Comparison of ENCODE assay signal across 8 cellular contexts in genomic region chr11:68211546-68211945, GRCh38. TPM values are rescaled to one million over a fixed set of nuclear protein-coding genes. Genes with fewer than 3 reads are reported as not detected.
DNase-seq lines count a peak whose midpoint lies in the region; ATAC-seq lines count a peak whose summit lies in the region.

No MANE protein-coding gene starts in this region.

- H3K9me3 Mint-ChIP-seq in activated CD8-positive, alpha-beta T cell treated with anti-CD3 and anti-CD28 coated beads, Interleukin-2, amount 10 ng/mL, durations not matched to agents 7 days and 5 days (ENCODE audit: insufficient read depth), result no peaks in the 10 kb centered on the region
- H3K9me3 Mint-ChIP-seq in immature natural killer cell, result no peaks in the 10 kb centered on the region

- POLR2A ChIA-PET in activated CD8-positive, alpha-beta T cell treated with anti-CD3 and anti-CD28 coated beads, Interleukin-2, amount 10 ng/mL, durations not matched to agents 7 days and 5 days (lab: Charles Lee), result interaction anchor here (1.0 kb wide), 1 partner anchor 170 kb away, joined by 3 read pairs; no protein-coding TSS in a partner anchor

- CTCF ChIA-PET in activated CD8-positive, alpha-beta T cell treated with anti-CD3 and anti-CD28 coated beads, Interleukin-2, amount 10 ng/mL, durations not matched to agents 7 days and 5 days (lab: Charles Lee), result interaction anchor here (1.8 kb wide), 1 partner anchor 202 kb away, joined by 6 read pairs; the partner anchor contains the start of gene ALDH3B1

- H3K27me3 Mint-ChIP-seq in activated CD8-positive, alpha-beta T cell treated with anti-CD3 and anti-CD28 coated beads, Interleukin-2, amount 10 ng/mL, durations not matched to agents 7 days and 5 days (ENCODE audit: low read depth), result peaks cover 18% of the 10 kb centered on the region
- peaks cover 26 to 49% (median 32%) of the 10 kb centered on the region in 3 donors for H3K27me3 Mint-ChIP-seq in immature natural killer cell (ENCODE audit: low read depth in 3 of 3)

- no peak for ATAC-seq in activated CD8-positive, alpha-beta T cell treated with anti-CD3 and anti-CD28 coated beads, Interleukin-2, amount 10 ng/mL, durations not matched to agents 7 days and 5 days
- no peak for ATAC-seq in stimulated activated naive CD8-positive, alpha-beta T cell treated with anti-CD3 and anti-CD28 coated beads, Interleukin-15, Interleukin-2, amounts not matched to agents 100 U/mL and 50 U/mL, for 24 hours

- H3K27ac Mint-ChIP-seq in activated CD8-positive, alpha-beta T cell treated with anti-CD3 and anti-CD28 coated beads, Interleukin-2, amount 10 ng/mL, durations not matched to agents 7 days and 5 days, result no peak overlapping the region
- peak overlapping the region; percentile 79 to 97 (median 86) for H3K27ac Mint-ChIP-seq in immature natural killer cell

- peak overlapping the region; percentile 85 for H3K4me3 Mint-ChIP-seq in activated CD8-positive, alpha-beta T cell treated with anti-CD3 and anti-CD28 coated beads, Interleukin-2, amount 10 ng/mL, durations not matched to agents 7 days and 5 days
- H3K4me3 Mint-ChIP-seq in immature natural killer cell, result peak overlapping the region; percentile 80 to 95 (median 94)

- DNase-seq in NCI-H82 (lab: John Stamatoyannopoulos, UW) (peak; percentile 9), NCI-H82 treated with DMSO at 0.1 percent for 48 hours (lab: John Stamatoyannopoulos, UW; ENCODE audit: unreplicated experiment) (no peak), immature natural killer cell (no peak), Ammon's horn (ENCODE audit: low spot score) (no peak), retina (no peak), HK-2 (ENCODE audit: unreplicated experiment) (no peak)
- no peak for DNase-seq in activated CD8-positive, alpha-beta T cell treated with anti-CD3 and anti-CD28 coated beads, Interleukin-2, amount 10 ng/mL, durations not matched to agents 7 days and 5 days
- peak; percentile 15 for DNase-seq in stimulated activated naive CD8-positive, alpha-beta T cell treated with anti-CD3 and anti-CD28 coated beads, Interleukin-15, Interleukin-2, amounts not matched to agents 100 U/mL and 50 U/mL, for 24 hours

- peaks cover 41% of the 10 kb centered on the region for H3K4me1 Mint-ChIP-seq in activated CD8-positive, alpha-beta T cell treated with anti-CD3 and anti-CD28 coated beads, Interleukin-2, amount 10 ng/mL, durations not matched to agents 7 days and 5 days (ENCODE audit: low read depth)
- peaks cover 55 to 57% of the 10 kb centered on the region in 2 donors for H3K4me1 Mint-ChIP-seq in immature natural killer cell

- H3K36me3 Mint-ChIP-seq in activated CD8-positive, alpha-beta T cell treated with anti-CD3 and anti-CD28 coated beads, Interleukin-2, amount 10 ng/mL, durations not matched to agents 7 days and 5 days (ENCODE audit: low read depth), result peaks cover 4% of the 10 kb centered on the region
- H3K36me3 Mint-ChIP-seq in immature natural killer cell, result no peaks in the 10 kb centered on the region

RNA-seq across cellular contexts. Expression of gene KMT5B, which starts 1.6 kb away (rescaled TPM):
- 10 to 100 TPM; 18.7 to 21.9 TPM for total RNA-seq in activated CD8-positive, alpha-beta T cell treated with anti-CD3 and anti-CD28 coated beads, Interleukin-2, amount 10 ng/mL, durations not matched to agents 7 days and 5 days
- 10 to 100 TPM; 23.9 to 58.5 (median 30.0) TPM for polyA plus RNA-seq in immature natural killer cell

Comparison
In these comparisons a context has a peak if more than half of its experiments do, and no peak if none do; other contexts are left out.
1. DNase-seq: peak in NCI-H82 (single experiment) and stimulated activated naive CD8-positive, alpha-beta T cell treated with anti-CD3 and anti-CD28 coated beads, Interleukin-15, Interleukin-2, amounts not matched to agents 100 U/mL and 50 U/mL, for 24 hours (single experiment); none in NCI-H82 treated with DMSO at 0.1 percent for 48 hours (single experiment), activated CD8-positive, alpha-beta T cell treated with anti-CD3 and anti-CD28 coated beads, Interleukin-2, amount 10 ng/mL, durations not matched to agents 7 days and 5 days (single experiment), immature natural killer cell (0 of 3), Ammon's horn (single experiment), retina (single experiment) and HK-2 (single experiment).